In the genomic region with DNA sequence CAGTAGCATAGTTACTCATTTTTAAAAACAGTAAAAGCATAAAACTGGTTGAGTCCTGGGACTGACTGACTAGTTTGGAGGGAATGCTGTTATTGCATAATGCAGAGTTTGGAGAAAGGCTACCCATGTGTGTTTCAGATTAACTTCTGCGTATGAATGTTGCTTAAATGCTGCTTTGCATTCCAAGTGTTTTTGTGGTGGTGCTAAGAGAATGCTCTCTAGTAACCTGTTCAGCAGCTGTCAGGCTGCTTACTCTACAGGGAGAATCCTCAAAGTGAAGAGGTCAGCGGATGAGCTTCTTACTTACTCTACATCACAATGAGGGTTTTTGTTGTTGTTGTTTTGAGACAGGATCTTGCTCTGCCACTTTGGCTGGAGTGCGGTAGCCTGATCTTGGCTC, we compare ENCODE assay signal across 12 cellular contexts. TPM values are rescaled to one million over a fixed set of nuclear protein-coding genes. Genes with fewer than 3 reads are reported as not detected.
DNase-seq lines count a peak whose midpoint lies in the region; ATAC-seq and TF ChIP-seq lines count a peak whose summit lies in the region.
"Had no signal": no experiment of that assay in that cellular context is flagged by ENCODE, and none has a peak within 500 bp of the region (broad histone marks: within the 10 kb centered on the region; RNA-seq: fewer than 3 reads in every experiment).

No MANE protein-coding gene starts in this region.

- H3K4me1 Mint-ChIP-seq in effector memory CD8-positive, alpha-beta T cell (ENCODE audit: low read depth in 2 of 2) = peaks cover 56 to 63% of the 10 kb centered on the region in 2 donors
- H3K4me1 Mint-ChIP-seq in nephron progenitor cell (peaks cover 61% of the 10 kb centered on the region), mesothelial cell of epicardium (peaks cover 33% of the 10 kb centered on the region)

- peaks cover 32% of the 10 kb centered on the region for H3K36me3 ChIP-seq in HUES64 (ENCODE audit: insufficient read depth, low read length)

- 21% methylated on average over 2 of the region's 3 CpGs for WGBS in HUES64

- no peak for ATAC-seq in effector memory CD8-positive, alpha-beta T cell (replicated peaks)
- no peak for ATAC-seq in GM18868 (IDR thresholded peaks at IDR 0.05; ENCODE audit: unreplicated experiment)

- H3K9ac ChIP-seq in HUES64 (ENCODE audit: low read depth, low read length) = no peak overlapping the region

- H3K27ac ChIP-seq in HUES64 (ENCODE audit: low read depth, low read length) = peak overlapping the region; percentile 76; the same call in 1 of the 2 replicates

- peak overlapping the region in 1 of 2 donors; percentile 55 for H3K27ac Mint-ChIP-seq in effector memory CD8-positive, alpha-beta T cell
- H3K27ac Mint-ChIP-seq in nephron progenitor cell = peak overlapping the region; percentile 73
- no peak overlapping the region for H3K27ac Mint-ChIP-seq in mesothelial cell of epicardium

- H3K4me1 ChIP-seq in HUES64 (ENCODE audit: insufficient read depth, low read length) = peaks cover 59% of the 10 kb centered on the region

- H3K9me3 Mint-ChIP-seq in effector memory CD8-positive, alpha-beta T cell = no peaks in the 10 kb centered on the region
- H3K9me3 Mint-ChIP-seq in nephron progenitor cell (no peaks in the 10 kb centered on the region), mesothelial cell of epicardium (no peaks in the 10 kb centered on the region)

- peak overlapping the region; percentile 8 for H3K4me3 ChIP-seq in HUES64 (ENCODE audit: low read length)

- H3K9me3 ChIP-seq in HUES64 (ENCODE audit: insufficient read depth, low read depth, low read length) = no peaks in the 10 kb centered on the region

- no peaks in the 10 kb centered on the region for H3K27me3 Mint-ChIP-seq in effector memory CD8-positive, alpha-beta T cell
- H3K27me3 Mint-ChIP-seq in nephron progenitor cell (ENCODE audit: low read depth, poor library complexity) = no peaks in the 10 kb centered on the region
- H3K27me3 Mint-ChIP-seq in mesothelial cell of epicardium (ENCODE audit: low read depth) = no peaks in the 10 kb centered on the region

- no peaks in the 10 kb centered on the region for H3K27me3 ChIP-seq in HUES64 (ENCODE audit: insufficient read depth, low read length)

- peaks cover 61% of the 10 kb centered on the region for H3K36me3 Mint-ChIP-seq in effector memory CD8-positive, alpha-beta T cell (ENCODE audit: insufficient read depth)
- H3K36me3 Mint-ChIP-seq in nephron progenitor cell (ENCODE audit: low read depth) (peaks cover 23% of the 10 kb centered on the region), mesothelial cell of epicardium (peaks cover 7% of the 10 kb centered on the region)

- TF ChIP-seq CTCF in nephron progenitor cell (IDR thresholded peaks at IDR 0.05) = no peak
- no peak for TF ChIP-seq CTCF in mesothelial cell of epicardium (IDR thresholded peaks at IDR 0.05; ENCODE audit: unreplicated experiment)

- DNase-seq in AG20443 (ENCODE audit: low spot score) (peak; percentile 87), nephron progenitor cell (no peak), LoVo (ENCODE audit: low spot score) (no peak), NCI-H446 (lab: John Stamatoyannopoulos, UW) (no peak), mesothelial cell of epicardium (ENCODE audit: low spot score in 2 of 2, unreplicated experiment in 2 of 2) (no peak)
- no peak for DNase-seq in effector memory CD8-positive, alpha-beta T cell
- DNase-seq: erythroblast, NCI-H146, nucleus accumbens had no signal

- H3K4me3 Mint-ChIP-seq in effector memory CD8-positive, alpha-beta T cell = peak overlapping the region; percentile 4 to 43
- H3K4me3 Mint-ChIP-seq in nephron progenitor cell (no peak overlapping the region), mesothelial cell of epicardium (no peak overlapping the region)

RNA-seq across cellular contexts. Expression of gene DLST, which starts 4.3 kb away (rescaled TPM):
- polyA plus RNA-seq in HUES64 (2013, experiment 1 of 2) = 68.6 TPM
- 66.8 TPM for polyA plus RNA-seq in HUES64 (2013, experiment 2 of 2)
- 74.4 to 81.5 TPM (median 79.7 TPM) in 3 replicates for total RNA-seq in mesothelial cell of epicardium

RNA-seq across cellular contexts. Expression of gene PROX2, which starts 10.1 kb away (rescaled TPM):
- not detected for polyA plus RNA-seq in HUES64 (2013, experiment 1 of 2)
- polyA plus RNA-seq in HUES64 (2013, experiment 2 of 2) = not detected
- total RNA-seq in mesothelial cell of epicardium = not detected in 3 replicates
- total RNA-seq: G401 had no signal

RNA-seq across cellular contexts. Expression of gene RPS6KL1, which starts 37.1 kb away (rescaled TPM):
- 4.0 TPM for polyA plus RNA-seq in HUES64 (2013, experiment 1 of 2)
- polyA plus RNA-seq in HUES64 (2013, experiment 2 of 2) = 6.0 TPM
- total RNA-seq in mesothelial cell of epicardium = 0.13 to 1.1 TPM (median 0.70 TPM) in 3 replicates

Comparison
In these comparisons a context has a peak if more than half of its experiments do, and no peak if none do; other contexts are left out.
1. H3K4me3 Mint-ChIP-seq: peak in effector memory CD8-positive, alpha-beta T cell (2 of 2); none in nephron progenitor cell (single experiment) and mesothelial cell of epicardium (single experiment).